ENCODE assay signal across 24 cellular contexts in the genomic region with DNA sequence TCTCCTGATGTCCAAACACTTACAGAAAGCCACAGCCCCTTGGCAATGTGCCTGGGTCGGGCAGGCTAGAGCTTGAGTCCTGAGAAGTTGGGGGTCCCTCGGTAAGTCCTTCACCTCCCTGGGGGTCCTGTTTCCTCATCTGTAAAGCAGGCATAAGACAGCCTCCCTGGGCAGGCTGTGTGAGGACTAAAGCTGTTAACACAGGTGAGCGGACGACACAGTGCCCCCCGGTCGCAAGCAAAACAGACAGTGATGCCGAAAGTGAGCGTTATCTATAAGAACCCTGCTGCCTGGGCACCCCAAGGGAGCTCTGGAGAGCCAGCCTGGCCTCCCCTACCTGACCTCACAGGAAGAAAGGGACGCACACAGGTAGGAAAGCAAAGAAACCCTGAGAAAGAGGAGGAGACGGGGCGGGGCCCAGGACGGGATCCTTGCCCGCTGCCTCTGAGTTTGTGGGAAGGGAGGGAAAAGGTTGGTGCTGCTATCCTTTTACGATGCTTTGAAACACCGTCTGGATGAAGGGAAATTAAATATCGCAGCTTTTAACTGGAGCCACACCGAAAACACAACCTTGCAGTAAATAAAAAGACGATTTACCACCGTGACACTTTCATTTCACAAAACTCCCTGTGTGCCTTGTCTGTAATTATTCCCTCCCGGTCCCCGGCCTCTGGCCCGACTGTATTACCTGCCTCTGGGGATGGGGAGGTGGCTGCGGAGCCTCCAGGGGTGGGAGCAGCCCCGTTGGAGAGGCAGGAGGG.
"Had no signal": no experiment of that assay in that cellular context is flagged by ENCODE, and none has a peak within 500 bp of the region (broad histone marks: within the 10 kb centered on the region; RNA-seq: fewer than 3 reads in every experiment).

No MANE protein-coding gene starts in this region.

- DNase-seq: activated CD4-positive, CD25-positive, alpha-beta regulatory T cell treated with anti-CD3 and anti-CD28 coated beads, Interleukin-2, amount 50 U/mL, for 72 hours; activated CD8-positive, alpha-beta memory T cell treated with anti-CD3 and anti-CD28 coated beads, Interleukin-2, amount 10 ng/mL, durations not matched to agents 7 days and 5 days; activated CD8-positive, alpha-beta T cell treated with anti-CD3 and anti-CD28 coated beads, Interleukin-2, amount 10 ng/mL, durations not matched to agents 7 days and 5 days; activated naive CD4-positive, alpha-beta T cell; activated T-cell treated with anti-CD3 and anti-CD28 coated beads, Interleukin-2, amount 50 U/mL, for 72 hours; central memory CD4-positive, alpha-beta T cell; head of caudate nucleus; hypothalamus; mesendoderm; natural killer cell; posterior cingulate gyrus; right cardiac atrium; stimulated activated CD4-positive, alpha-beta T cell treated with anti-CD3 and anti-CD28 coated beads, Interleukin-15, amount 100 ng/mL, for 24 hours; stimulated activated CD4-positive, alpha-beta T cell treated with anti-CD3 and anti-CD28 coated beads, Interleukin-2, amount 100 ng/mL, for 24 hours; stimulated activated naive CD4-positive, alpha-beta T cell; T1000; tibial artery; WERI-Rb-1 had no signal

- H3K4me3 ChIP-seq: breast epithelium, gastroesophageal sphincter, lung, suprapubic skin, tibial artery had no signal

- H3K9me3 ChIP-seq: breast epithelium, gastroesophageal sphincter, suprapubic skin, tibial artery had no signal

- H3K27ac ChIP-seq: breast epithelium, gastroesophageal sphincter, suprapubic skin, tibial artery, WERI-Rb-1 had no signal

- H3K4me1 Mint-ChIP-seq: activated CD8-positive, alpha-beta memory T cell treated with anti-CD3 and anti-CD28 coated beads, Interleukin-2, amount 10 ng/mL, durations not matched to agents 7 days and 5 days had no signal

- H3K27ac Mint-ChIP-seq: activated CD8-positive, alpha-beta memory T cell treated with anti-CD3 and anti-CD28 coated beads, Interleukin-2, amount 10 ng/mL, durations not matched to agents 7 days and 5 days; activated CD8-positive, alpha-beta T cell treated with anti-CD3 and anti-CD28 coated beads, Interleukin-2, amount 10 ng/mL, durations not matched to agents 7 days and 5 days; activated naive CD4-positive, alpha-beta T cell treated with anti-CD3 and anti-CD28 coated beads, Interleukin-2, amount 50 U/mL, for 72 hours; activated T-cell treated with anti-CD3 and anti-CD28 coated beads, Interleukin-2, amount 50 U/mL, for 72 hours; natural killer cell had no signal

- ATAC-seq: activated CD8-positive, alpha-beta memory T cell treated with anti-CD3 and anti-CD28 coated beads, Interleukin-2, amount 10 ng/mL, durations not matched to agents 7 days and 5 days; activated CD8-positive, alpha-beta T cell treated with anti-CD3 and anti-CD28 coated beads, Interleukin-2, amount 10 ng/mL, durations not matched to agents 7 days and 5 days; activated naive CD4-positive, alpha-beta T cell treated with anti-CD3 and anti-CD28 coated beads, Interleukin-2, amount 50 U/mL, for 72 hours; activated T-cell treated with anti-CD3 and anti-CD28 coated beads, Interleukin-2, amount 50 U/mL, for 72 hours; gastroesophageal sphincter; left lobe of liver; natural killer cell; right cardiac atrium had no signal

- H3K36me3 Mint-ChIP-seq: activated CD8-positive, alpha-beta memory T cell treated with anti-CD3 and anti-CD28 coated beads, Interleukin-2, amount 10 ng/mL, durations not matched to agents 7 days and 5 days; activated naive CD4-positive, alpha-beta T cell treated with anti-CD3 and anti-CD28 coated beads, Interleukin-2, amount 50 U/mL, for 72 hours; natural killer cell had no signal

- H3K4me3 Mint-ChIP-seq: activated CD8-positive, alpha-beta memory T cell treated with anti-CD3 and anti-CD28 coated beads, Interleukin-2, amount 10 ng/mL, durations not matched to agents 7 days and 5 days; activated CD8-positive, alpha-beta T cell treated with anti-CD3 and anti-CD28 coated beads, Interleukin-2, amount 10 ng/mL, durations not matched to agents 7 days and 5 days; activated T-cell treated with anti-CD3 and anti-CD28 coated beads, Interleukin-2, amount 50 U/mL, for 72 hours; natural killer cell had no signal

- H3K9me3 Mint-ChIP-seq: natural killer cell had no signal

- H3K4me1 ChIP-seq: breast epithelium, tibial artery had no signal

- H3K36me3 ChIP-seq: breast epithelium, gastroesophageal sphincter, suprapubic skin, tibial artery had no signal
